In genomic region chrX:67714004-67714403, GRCh38 we compare ENCODE assay signal across 35 cellular contexts.
"Had no signal": no experiment of that assay in that cellular context is flagged by ENCODE, and none has a peak within 500 bp of the region (broad histone marks: within the 10 kb centered on the region; RNA-seq: fewer than 3 reads in every experiment).

No MANE protein-coding gene starts in this region.

- DNase-seq: Karpas-422, Kasumi-1, KBM-7, KG1, MG63, MM.1S, MV-4-11, NCI-H1048, NCI-H1092, NCI-H1092 treated with DMSO at 0.1 percent for 48 hours, NCI-H1105, NCI-H1105 treated with DMSO at 0.1 percent for 48 hours, NCI-H1417, NCI-H1417 treated with DMSO at 0.1 percent for 48 hours, NCI-H1436, NCI-H1436 treated with DMSO at 0.1 percent for 48 hours, NCI-H146, NCI-H1694, NCI-H1694 treated with DMSO at 0.1 percent for 48 hours, NCI-H187, NCI-H187 treated with DMSO at 0.1 percent for 48 hours, NCI-H1930, NCI-H2029, NCI-H2029 treated with DMSO at 0.1 percent for 48 hours, NCI-H2081, NCI-H2081 treated with DMSO at 0.1 percent for 48 hours, NCI-H2107, NCI-H2171, NCI-H2171 treated with DMSO at 0.1 percent for 48 hours, NCI-H2227 treated with DMSO at 0.1 percent for 48 hours, NCI-H226, NCI-H345, NCI-H446, NCI-H446 treated with DMSO at 0.1 percent for 48 hours had no signal

- H3K4me3 ChIP-seq: MG63 had no signal

- H3K36me3 ChIP-seq: MG63 had no signal

- H3K9me3 ChIP-seq: MG63 had no signal

- H3K27ac ChIP-seq: KMS-11 had no signal

- H3K27me3 ChIP-seq: MG63 had no signal
